Comparison of ENCODE assay signal across 2 cellular contexts in the genomic region with DNA sequence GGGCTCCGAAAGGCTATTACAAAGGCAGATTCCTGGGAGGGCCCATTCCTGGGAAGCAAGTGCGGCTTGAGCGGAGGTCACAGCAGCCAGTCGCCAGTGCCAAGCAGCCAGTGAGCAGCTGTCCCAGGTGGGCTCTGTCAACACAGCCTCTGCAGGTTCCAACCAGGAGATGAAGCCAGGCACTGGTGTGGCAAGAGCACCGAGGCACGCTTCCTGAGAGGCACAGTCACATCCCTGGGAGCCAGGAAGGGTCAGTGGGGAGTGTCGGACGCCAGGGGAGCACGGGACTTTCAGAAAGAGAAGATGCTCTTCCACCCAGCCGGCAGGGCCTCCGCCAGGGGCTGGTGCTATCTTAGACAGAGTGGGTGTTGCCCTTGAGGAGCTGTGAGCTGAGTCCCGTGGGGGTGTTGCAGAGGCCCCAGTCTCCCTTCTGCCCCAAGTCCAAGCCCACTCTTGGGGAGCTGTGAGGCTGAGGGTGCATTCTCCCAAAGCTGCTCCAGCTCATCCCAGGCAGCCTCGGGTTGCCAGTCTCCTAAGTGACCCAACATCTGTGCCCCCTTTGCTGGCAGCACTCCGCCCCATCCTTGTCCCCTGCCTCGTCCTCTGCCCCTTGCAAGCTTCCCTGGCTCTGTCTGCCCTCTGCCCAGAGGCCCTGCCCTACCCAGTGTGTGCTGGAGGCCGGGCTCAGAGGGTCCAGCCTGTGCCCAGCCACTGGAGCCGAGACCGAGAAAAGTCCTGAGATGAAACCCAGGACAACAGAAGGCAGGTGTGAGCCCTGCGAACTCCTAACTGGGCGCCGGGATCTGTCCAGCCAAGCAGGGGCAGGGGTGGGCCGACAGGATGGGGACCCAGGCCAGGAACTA.
TF ChIP-seq lines count a peak whose summit lies in the region.

No MANE protein-coding gene starts in this region.

TF ChIP-seq in GM12878, 131 proteins besides CTCF, POLR2A, EP300 and RAD21:
- TF ChIP-seq POLR2AphosphoS5 (IDR thresholded peaks at IDR 0.05; ENCODE audit: low read length), result peak; percentile 70; the same call in 1 of the 2 replicates
- TF ChIP-seq, protein P1, sequence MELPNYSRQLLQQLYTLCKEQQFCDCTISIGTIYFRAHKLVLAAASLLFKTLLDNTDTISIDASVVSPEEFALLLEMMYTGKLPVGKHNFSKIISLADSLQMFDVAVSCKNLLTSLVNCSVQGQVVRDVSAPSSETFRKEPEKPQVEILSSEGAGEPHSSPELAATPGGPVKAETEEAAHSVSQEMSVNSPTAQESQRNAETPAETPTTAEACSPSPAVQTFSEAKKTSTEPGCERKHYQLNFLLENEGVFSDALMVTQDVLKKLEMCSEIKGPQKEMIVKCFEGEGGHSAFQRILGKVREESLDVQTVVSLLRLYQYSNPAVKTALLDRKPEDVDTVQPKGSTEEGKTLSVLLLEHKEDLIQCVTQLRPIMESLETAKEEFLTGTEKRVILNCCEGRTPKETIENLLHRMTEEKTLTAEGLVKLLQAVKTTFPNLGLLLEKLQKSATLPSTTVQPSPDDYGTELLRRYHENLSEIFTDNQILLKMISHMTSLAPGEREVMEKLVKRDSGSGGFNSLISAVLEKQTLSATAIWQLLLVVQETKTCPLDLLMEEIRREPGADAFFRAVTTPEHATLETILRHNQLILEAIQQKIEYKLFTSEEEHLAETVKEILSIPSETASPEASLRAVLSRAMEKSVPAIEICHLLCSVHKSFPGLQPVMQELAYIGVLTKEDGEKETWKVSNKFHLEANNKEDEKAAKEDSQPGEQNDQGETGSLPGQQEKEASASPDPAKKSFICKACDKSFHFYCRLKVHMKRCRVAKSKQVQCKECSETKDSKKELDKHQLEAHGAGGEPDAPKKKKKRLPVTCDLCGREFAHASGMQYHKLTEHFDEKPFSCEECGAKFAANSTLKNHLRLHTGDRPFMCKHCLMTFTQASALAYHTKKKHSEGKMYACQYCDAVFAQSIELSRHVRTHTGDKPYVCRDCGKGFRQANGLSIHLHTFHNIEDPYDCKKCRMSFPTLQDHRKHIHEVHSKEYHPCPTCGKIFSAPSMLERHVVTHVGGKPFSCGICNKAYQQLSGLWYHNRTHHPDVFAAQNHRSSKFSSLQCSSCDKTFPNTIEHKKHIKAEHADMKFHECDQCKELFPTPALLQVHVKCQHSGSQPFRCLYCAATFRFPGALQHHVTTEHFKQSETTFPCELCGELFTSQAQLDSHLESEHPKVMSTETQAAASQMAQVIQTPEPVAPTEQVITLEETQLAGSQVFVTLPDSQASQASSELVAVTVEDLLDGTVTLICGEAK (IDR thresholded peaks at IDR 0.05; ENCODE audit: borderline replicate concordance), result no peak
TF ChIP-seq in GM12878: peak in this region for 1.

TF ChIP-seq in HepG2, 621 proteins besides CTCF, POLR2A, EP300 and RAD21:
- no peak for TF ChIP-seq JARID2 (CRISPR knock-in tag; IDR thresholded peaks at IDR 0.05; ENCODE audit: insufficient replicate concordance)
- TF ChIP-seq, protein P2, sequence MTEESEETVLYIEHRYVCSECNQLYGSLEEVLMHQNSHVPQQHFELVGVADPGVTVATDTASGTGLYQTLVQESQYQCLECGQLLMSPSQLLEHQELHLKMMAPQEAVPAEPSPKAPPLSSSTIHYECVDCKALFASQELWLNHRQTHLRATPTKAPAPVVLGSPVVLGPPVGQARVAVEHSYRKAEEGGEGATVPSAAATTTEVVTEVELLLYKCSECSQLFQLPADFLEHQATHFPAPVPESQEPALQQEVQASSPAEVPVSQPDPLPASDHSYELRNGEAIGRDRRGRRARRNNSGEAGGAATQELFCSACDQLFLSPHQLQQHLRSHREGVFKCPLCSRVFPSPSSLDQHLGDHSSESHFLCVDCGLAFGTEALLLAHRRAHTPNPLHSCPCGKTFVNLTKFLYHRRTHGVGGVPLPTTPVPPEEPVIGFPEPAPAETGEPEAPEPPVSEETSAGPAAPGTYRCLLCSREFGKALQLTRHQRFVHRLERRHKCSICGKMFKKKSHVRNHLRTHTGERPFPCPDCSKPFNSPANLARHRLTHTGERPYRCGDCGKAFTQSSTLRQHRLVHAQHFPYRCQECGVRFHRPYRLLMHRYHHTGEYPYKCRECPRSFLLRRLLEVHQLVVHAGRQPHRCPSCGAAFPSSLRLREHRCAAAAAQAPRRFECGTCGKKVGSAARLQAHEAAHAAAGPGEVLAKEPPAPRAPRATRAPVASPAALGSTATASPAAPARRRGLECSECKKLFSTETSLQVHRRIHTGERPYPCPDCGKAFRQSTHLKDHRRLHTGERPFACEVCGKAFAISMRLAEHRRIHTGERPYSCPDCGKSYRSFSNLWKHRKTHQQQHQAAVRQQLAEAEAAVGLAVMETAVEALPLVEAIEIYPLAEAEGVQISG (CRISPR knock-in tag; IDR thresholded peaks at IDR 0.05), result no peak
- no peak for TF ChIP-seq REXO4 (CRISPR knock-in tag; IDR thresholded peaks at IDR 0.05; ENCODE audit: borderline replicate concordance)
- TF ChIP-seq ZNF468 (CRISPR knock-in tag; IDR thresholded peaks at IDR 0.05), result no peak
- TF ChIP-seq, protein P3, sequence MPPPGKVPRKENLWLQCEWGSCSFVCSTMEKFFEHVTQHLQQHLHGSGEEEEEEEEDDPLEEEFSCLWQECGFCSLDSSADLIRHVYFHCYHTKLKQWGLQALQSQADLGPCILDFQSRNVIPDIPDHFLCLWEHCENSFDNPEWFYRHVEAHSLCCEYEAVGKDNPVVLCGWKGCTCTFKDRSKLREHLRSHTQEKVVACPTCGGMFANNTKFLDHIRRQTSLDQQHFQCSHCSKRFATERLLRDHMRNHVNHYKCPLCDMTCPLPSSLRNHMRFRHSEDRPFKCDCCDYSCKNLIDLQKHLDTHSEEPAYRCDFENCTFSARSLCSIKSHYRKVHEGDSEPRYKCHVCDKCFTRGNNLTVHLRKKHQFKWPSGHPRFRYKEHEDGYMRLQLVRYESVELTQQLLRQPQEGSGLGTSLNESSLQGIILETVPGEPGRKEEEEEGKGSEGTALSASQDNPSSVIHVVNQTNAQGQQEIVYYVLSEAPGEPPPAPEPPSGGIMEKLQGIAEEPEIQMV (CRISPR knock-in tag; IDR thresholded peaks at IDR 0.05; ENCODE audit: low read depth), result no peak
- peak; percentile 93 for TF ChIP-seq AGO2 (optimal IDR thresholded peaks at IDR 0.05; ENCODE audit: low read depth, low read length)
- TF ChIP-seq HNRNPL (IDR thresholded peaks at IDR 0.05; ENCODE audit: low read depth, low read length), result 0 out of 2 replicates have a peak, but pooled peaks have one; percentile 28
- no peak for TF ChIP-seq RCOR2 (CRISPR knock-in tag; IDR thresholded peaks at IDR 0.05)
- no peak for TF ChIP-seq JUNB (CRISPR knock-in tag; IDR thresholded peaks at IDR 0.05; ENCODE audit: borderline replicate concordance)
- TF ChIP-seq, protein P4, sequence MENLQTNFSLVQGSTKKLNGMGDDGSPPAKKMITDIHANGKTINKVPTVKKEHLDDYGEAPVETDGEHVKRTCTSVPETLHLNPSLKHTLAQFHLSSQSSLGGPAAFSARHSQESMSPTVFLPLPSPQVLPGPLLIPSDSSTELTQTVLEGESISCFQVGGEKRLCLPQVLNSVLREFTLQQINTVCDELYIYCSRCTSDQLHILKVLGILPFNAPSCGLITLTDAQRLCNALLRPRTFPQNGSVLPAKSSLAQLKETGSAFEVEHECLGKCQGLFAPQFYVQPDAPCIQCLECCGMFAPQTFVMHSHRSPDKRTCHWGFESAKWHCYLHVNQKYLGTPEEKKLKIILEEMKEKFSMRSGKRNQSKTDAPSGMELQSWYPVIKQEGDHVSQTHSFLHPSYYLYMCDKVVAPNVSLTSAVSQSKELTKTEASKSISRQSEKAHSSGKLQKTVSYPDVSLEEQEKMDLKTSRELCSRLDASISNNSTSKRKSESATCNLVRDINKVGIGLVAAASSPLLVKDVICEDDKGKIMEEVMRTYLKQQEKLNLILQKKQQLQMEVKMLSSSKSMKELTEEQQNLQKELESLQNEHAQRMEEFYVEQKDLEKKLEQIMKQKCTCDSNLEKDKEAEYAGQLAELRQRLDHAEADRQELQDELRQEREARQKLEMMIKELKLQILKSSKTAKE (CRISPR knock-in tag; IDR thresholded peaks at IDR 0.05; ENCODE audit: borderline replicate concordance), result no peak
- TF ChIP-seq RBFOX2 (IDR thresholded peaks at IDR 0.05; ENCODE audit: low read depth, low read length), result peak; percentile 21; the same call in 1 of the 2 replicates
- TF ChIP-seq ZBTB7B (CRISPR knock-in tag; IDR thresholded peaks at IDR 0.05), result no peak
- TF ChIP-seq MED13 (CRISPR knock-in tag; IDR thresholded peaks at IDR 0.05), result no peak
- TF ChIP-seq IKZF4 (CRISPR knock-in tag; IDR thresholded peaks at IDR 0.05; ENCODE audit: borderline replicate concordance, low read depth, not compliant biosample characterization), result no peak
- peak; percentile 75; the same call in 1 of the 2 replicates for TF ChIP-seq ZC3H13 (CRISPR knock-in tag; IDR thresholded peaks at IDR 0.05)
TF ChIP-seq in HepG2: peak in this region for 4.
